9 cellular contexts compared by ENCODE assay signal in the genomic region with DNA sequence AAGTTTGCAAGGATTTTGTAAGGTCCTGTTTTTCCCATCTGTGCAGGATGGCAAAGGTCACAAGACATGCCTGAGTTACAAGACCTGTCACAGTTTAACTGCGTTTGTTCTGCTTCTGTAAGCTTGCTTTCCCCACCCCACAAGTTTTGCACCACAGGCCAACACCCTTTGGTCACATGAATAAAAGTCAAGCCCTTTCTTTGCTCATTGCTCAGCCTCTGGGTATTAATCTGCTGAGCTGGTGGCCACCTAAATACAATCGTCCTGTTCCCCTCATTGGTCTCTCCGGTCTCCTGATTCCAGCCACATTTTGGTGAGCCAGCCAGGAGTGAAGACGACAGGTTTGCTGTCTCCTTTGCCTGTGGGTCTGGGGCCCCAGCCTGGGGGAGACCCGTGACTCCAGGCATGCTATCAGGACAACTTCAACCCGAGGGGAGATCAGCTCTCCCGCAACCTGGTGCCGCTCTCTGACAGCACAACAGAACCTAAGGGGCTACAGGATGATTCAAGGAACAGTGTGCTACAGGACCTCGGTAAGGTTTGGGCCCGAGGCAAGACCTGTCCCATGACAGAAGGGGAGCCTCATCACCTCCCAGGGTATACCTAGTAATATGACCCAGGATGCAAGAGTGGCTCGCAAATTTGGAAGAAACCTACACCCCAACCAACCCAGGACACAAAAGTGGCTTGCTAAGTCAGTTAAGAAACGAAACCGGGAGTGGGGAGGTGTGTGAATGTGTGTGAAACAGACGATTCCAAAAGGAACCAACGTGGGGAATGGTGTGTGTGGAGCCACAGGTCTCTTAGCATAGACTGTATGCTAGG.
A peak's percentile ranks its signal among the peaks of the same experiment; 100 is the strongest.
DNase-seq lines count a peak whose midpoint lies in the region; TF ChIP-seq lines count a peak whose summit lies in the region.
"Had no signal": no experiment of that assay in that cellular context is flagged by ENCODE, and none has a peak within 500 bp of the region (broad histone marks: within the 10 kb centered on the region; RNA-seq: fewer than 3 reads in every experiment).

No MANE protein-coding gene starts in this region.

- H3K27me3 ChIP-seq in SJSA1 (replicated peaks), result no peaks in the 10 kb centered on the region
- H3K27me3 ChIP-seq: adrenal gland had no signal

- peak; percentile 3 for DNase-seq in stimulated activated CD4-positive, alpha-beta T cell treated with anti-CD3 and anti-CD28 coated beads, Interleukin-4, amount 100 ng/mL, for 1 hour
- DNase-seq in stimulated activated CD4-positive, alpha-beta T cell treated with anti-CD3 and anti-CD28 coated beads, Interleukin-2, amount 100 ng/mL, for 48 hours, result no peak
- peak in 1 of 2 experiments; percentile 30 for DNase-seq in SJSA1 (ENCODE audit: low read depth in 1 of 2, low spot score in 2 of 2)
- DNase-seq in fibroblast of villous mesenchyme (ENCODE audit: low read depth), result peak; percentile 16
- no peak for DNase-seq in Ammon's horn (ENCODE audit: low spot score)
- no peak for DNase-seq in head of caudate nucleus
- no peak for DNase-seq in NCI-H146 (lab: John Stamatoyannopoulos, UW)

- H3K4me3 ChIP-seq in SJSA1, result peak overlapping the region; percentile 36
- peak overlapping the region; percentile 55 for H3K4me3 ChIP-seq in fibroblast of villous mesenchyme (ENCODE audit: low read depth, low read length)
- peak overlapping the region; percentile 44 for H3K4me3 ChIP-seq in urinary bladder (ENCODE audit: low read depth, low read length)

- WGBS in urinary bladder, result 18% methylated on average over 15 of the region's 15 CpGs

- no peaks in the 10 kb centered on the region for H3K36me3 ChIP-seq in SJSA1
- no peaks in the 10 kb centered on the region for H3K36me3 ChIP-seq in urinary bladder (ENCODE audit: insufficient read depth)
- H3K36me3 ChIP-seq: adrenal gland had no signal

- H3K4me1 ChIP-seq in SJSA1 (replicated peaks) (no peaks in the 10 kb centered on the region), urinary bladder (ENCODE audit: insufficient read depth) (no peaks in the 10 kb centered on the region)
- H3K4me1 ChIP-seq: adrenal gland had no signal

- peak overlapping the region; percentile 18; the same call in 1 of the 2 replicates for H3K27ac ChIP-seq in SJSA1
- H3K27ac ChIP-seq in urinary bladder (ENCODE audit: low read depth), result peak overlapping the region; percentile 62

- intact Hi-C loops in head of caudate nucleus (cut with DNase I), result no loop called here

- no peak for TF ChIP-seq CTCF in fibroblast of villous mesenchyme (IDR thresholded peaks at IDR 0.05; ENCODE audit: insufficient read depth, low read depth, low read length)

- no peaks in the 10 kb centered on the region for H3K9me3 ChIP-seq in SJSA1 (replicated peaks)
- H3K9me3 ChIP-seq: adrenal gland had no signal

Comparison
In these comparisons a context has a peak if more than half of its experiments do, and no peak if none do; other contexts are left out.
1. DNase-seq: peak in stimulated activated CD4-positive, alpha-beta T cell treated with anti-CD3 and anti-CD28 coated beads, Interleukin-4, amount 100 ng/mL, for 1 hour (single experiment) and fibroblast of villous mesenchyme (single experiment); none in stimulated activated CD4-positive, alpha-beta T cell treated with anti-CD3 and anti-CD28 coated beads, Interleukin-2, amount 100 ng/mL, for 48 hours (0 of 2), Ammon's horn (single experiment), head of caudate nucleus (0 of 42) and NCI-H146 (single experiment).
2. Peak in every context shown above with its lines, with median percentiles within 50 percentile points of each other: H3K4me3 ChIP-seq.